In the genomic region with DNA sequence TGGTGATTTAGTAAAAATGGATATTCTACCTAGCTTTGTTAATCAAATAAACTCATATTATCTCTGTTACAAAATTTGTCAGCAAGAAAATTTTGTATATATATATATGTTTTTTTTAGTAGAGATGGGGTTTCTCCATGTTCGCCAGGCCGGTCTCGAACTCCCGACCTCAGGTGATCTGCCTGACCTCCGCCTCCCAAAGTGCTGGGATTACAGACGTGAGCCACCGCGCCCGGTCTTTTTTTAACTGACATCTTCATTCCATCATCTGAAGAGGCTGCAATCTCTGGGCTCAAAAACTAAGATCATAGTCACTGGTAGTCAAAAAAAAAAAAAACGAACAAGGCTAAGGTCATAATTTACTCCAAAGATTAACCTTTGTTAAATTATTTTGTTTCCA, we compare ENCODE assay signal across 11 cellular contexts. TPM values are rescaled to one million over a fixed set of nuclear protein-coding genes. Genes with fewer than 3 reads are reported as not detected.
DNase-seq lines count a peak whose midpoint lies in the region; ATAC-seq and TF ChIP-seq lines count a peak whose summit lies in the region.
"Had no signal": no experiment of that assay in that cellular context is flagged by ENCODE, and none has a peak within 500 bp of the region (broad histone marks: within the 10 kb centered on the region; RNA-seq: fewer than 3 reads in every experiment).

No MANE protein-coding gene starts in this region.

- POLR2A ChIA-PET in activated CD8-positive, alpha-beta T cell treated with anti-CD3 and anti-CD28 coated beads for 36 hours (lab: Charles Lee) = interaction anchor here (1.0 to 8.3 kb wide), 16 partner anchors 9 to 120 kb away, joined by 3 to 175 read pairs (median 6); partner anchors contain the start of genes CHKB, LMF2, NCAPH2 and SCO2

- H3K9me3 Mint-ChIP-seq in activated naive CD4-positive, alpha-beta T cell treated with anti-CD3 and anti-CD28 coated beads, Interleukin-2, amount 10 ng/mL, durations not matched to agents 7 days and 5 days = no peaks in the 10 kb centered on the region
- no peaks in the 10 kb centered on the region for H3K9me3 Mint-ChIP-seq in activated CD8-positive, alpha-beta T cell treated with anti-CD3 and anti-CD28 coated beads for 36 hours
- H3K9me3 Mint-ChIP-seq: neural crest cell had no signal

- ATAC-seq in activated CD8-positive, alpha-beta T cell treated with anti-CD3 and anti-CD28 coated beads for 36 hours = no peak
- no peak for ATAC-seq in right lobe of liver

- H3K36me3 Mint-ChIP-seq in activated naive CD4-positive, alpha-beta T cell treated with anti-CD3 and anti-CD28 coated beads, Interleukin-2, amount 10 ng/mL, durations not matched to agents 7 days and 5 days = peaks cover 2% of the 10 kb centered on the region
- H3K36me3 Mint-ChIP-seq in activated CD8-positive, alpha-beta T cell treated with anti-CD3 and anti-CD28 coated beads for 36 hours (ENCODE audit: low read depth) = peaks cover 2% of the 10 kb centered on the region

- H3K4me1 ChIP-seq in right lobe of liver (peaks cover 0 to 19% (median 9%) of the 10 kb centered on the region in 4 donors), transverse colon (peaks cover 26 to 56% (median 32%) of the 10 kb centered on the region in 4 donors), BE2C (no peaks in the 10 kb centered on the region)

- 80% methylated on average over 10 of the region's 10 CpGs for WGBS in right lobe of liver (ENCODE audit: insufficient coverage, low coverage, low lambda C conversion rate, missing lambda C conversion rate)
- 75 to 92% methylated on average over 10 of the region's 10 CpGs for WGBS in transverse colon (ENCODE audit: low coverage in 1 of 2), 2 donors

- H3K4me1 Mint-ChIP-seq in activated naive CD4-positive, alpha-beta T cell treated with anti-CD3 and anti-CD28 coated beads, Interleukin-2, amount 10 ng/mL, durations not matched to agents 7 days and 5 days = peaks cover 70% of the 10 kb centered on the region
- H3K4me1 Mint-ChIP-seq in activated CD8-positive, alpha-beta T cell treated with anti-CD3 and anti-CD28 coated beads for 36 hours (ENCODE audit: low read depth) = peaks cover 57% of the 10 kb centered on the region
- H3K4me1 Mint-ChIP-seq: neural crest cell had no signal

- H3K36me3 ChIP-seq in right lobe of liver = no peaks in the 10 kb centered on the region
- no peaks in the 10 kb centered on the region for H3K36me3 ChIP-seq in transverse colon
- H3K36me3 ChIP-seq in BE2C = no peaks in the 10 kb centered on the region
- H3K36me3 ChIP-seq: thoracic aorta had no signal

- in situ Hi-C loops in transverse colon (cut with MboI; ENCODE audit: low pct_ligation_motif_present in 1 of 4, low pct_unique_long_range_greater_than_20kb in 1 of 4, low sequenced_read_pairs in 3 of 4) = no loop called here

- CTCF ChIA-PET in activated naive CD4-positive, alpha-beta T cell treated with anti-CD3 and anti-CD28 coated beads, Interleukin-2, amount 10 ng/mL, durations not matched to agents 7 days and 5 days (lab: Charles Lee) = interaction anchor here (1.8 to 3.2 kb wide), 5 partner anchors 8 to 81 kb away, joined by 4 to 18 read pairs (median 7); partner anchors contain the start of gene SCO2
- CTCF ChIA-PET in activated CD8-positive, alpha-beta T cell treated with anti-CD3 and anti-CD28 coated beads for 36 hours (lab: Charles Lee) = interaction anchor here (0.6 to 4.7 kb wide), 5 partner anchors 8 to 81 kb away, joined by 3 to 65 read pairs (median 22); partner anchors contain the start of genes SCO2 and SYCE3

- H3K4me3 ChIP-seq in right lobe of liver (no peak overlapping the region), transverse colon (no peak overlapping the region), BE2C (ENCODE audit: low read depth, low read length) (no peak overlapping the region)
- H3K4me3 ChIP-seq: thoracic aorta had no signal

- TF ChIP-seq POLR2A in right lobe of liver (IDR thresholded peaks at IDR 0.05) (no peak), transverse colon (IDR thresholded peaks at IDR 0.05) (no peak)

- H3K9me3 ChIP-seq in right lobe of liver (no peaks in the 10 kb centered on the region), transverse colon (no peaks in the 10 kb centered on the region), BE2C (no peaks in the 10 kb centered on the region)
- H3K9me3 ChIP-seq: thoracic aorta had no signal

- TF ChIP-seq EP300 in transverse colon (IDR thresholded peaks at IDR 0.05; ENCODE audit: low read depth) = no peak

- intact Hi-C loops in activated CD8-positive, alpha-beta T cell treated with anti-CD3 and anti-CD28 coated beads for 36 hours (cut with micrococcal nuclease) = no loop called here
- intact Hi-C loops in right lobe of liver (cut with DNase I) = no loop called here
- intact Hi-C loops in transverse colon (cut with DNase I; ENCODE audit: low total_unique reads) = no loop called here
- intact Hi-C loops in posterior vena cava (cut with DNase I) = no loop called here

- no peak for DNase-seq in activated naive CD4-positive, alpha-beta T cell treated with anti-CD3 and anti-CD28 coated beads, Interleukin-2, amount 10 ng/mL, durations not matched to agents 7 days and 5 days
- no peak for DNase-seq in activated naive CD4-positive, alpha-beta T cell (lab: John Stamatoyannopoulos, UW)
- no peak for DNase-seq in activated CD8-positive, alpha-beta T cell treated with anti-CD3 and anti-CD28 coated beads for 36 hours
- DNase-seq in right lobe of liver = peak in 1 of 3 donors; percentile 51
- DNase-seq in transverse colon = no peak
- no peak for DNase-seq in BE2C
- DNase-seq in COLO668 (lab: John Stamatoyannopoulos, UW; ENCODE audit: unreplicated experiment) = no peak
- no peak for DNase-seq in posterior vena cava (ENCODE audit: low spot score)
- DNase-seq: NCI-H1436 treated with DMSO at 0.1 percent for 48 hours had no signal

- no peaks in the 10 kb centered on the region for H3K27me3 Mint-ChIP-seq in activated naive CD4-positive, alpha-beta T cell treated with anti-CD3 and anti-CD28 coated beads, Interleukin-2, amount 10 ng/mL, durations not matched to agents 7 days and 5 days
- no peaks in the 10 kb centered on the region for H3K27me3 Mint-ChIP-seq in activated CD8-positive, alpha-beta T cell treated with anti-CD3 and anti-CD28 coated beads for 36 hours

- peak overlapping the region; percentile 100 for H3K27ac Mint-ChIP-seq in activated naive CD4-positive, alpha-beta T cell treated with anti-CD3 and anti-CD28 coated beads, Interleukin-2, amount 10 ng/mL, durations not matched to agents 7 days and 5 days
- peak overlapping the region; percentile 94 for H3K27ac Mint-ChIP-seq in activated CD8-positive, alpha-beta T cell treated with anti-CD3 and anti-CD28 coated beads for 36 hours

- H3K27ac ChIP-seq in right lobe of liver (peak overlapping the region; percentile 89 to 97 (median 96)), transverse colon (peak overlapping the region; percentile 91 to 99 (median 95))

- no peak for TF ChIP-seq CTCF in activated CD8-positive, alpha-beta T cell treated with anti-CD3 and anti-CD28 coated beads for 36 hours (IDR thresholded peaks at IDR 0.05)
- TF ChIP-seq CTCF in right lobe of liver (IDR thresholded peaks at IDR 0.05) (no peak), transverse colon (IDR thresholded peaks at IDR 0.05) (no peak), BE2C (IDR thresholded peaks at IDR 0.05; ENCODE audit: low read depth, low read length) (no peak)

- H3K27me3 ChIP-seq in right lobe of liver (no peaks in the 10 kb centered on the region), transverse colon (no peaks in the 10 kb centered on the region), BE2C (no peaks in the 10 kb centered on the region)

- peak overlapping the region; percentile 21 for H3K4me3 Mint-ChIP-seq in activated naive CD4-positive, alpha-beta T cell treated with anti-CD3 and anti-CD28 coated beads, Interleukin-2, amount 10 ng/mL, durations not matched to agents 7 days and 5 days
- H3K4me3 Mint-ChIP-seq in activated CD8-positive, alpha-beta T cell treated with anti-CD3 and anti-CD28 coated beads for 36 hours = peak overlapping the region; percentile 15
- H3K4me3 Mint-ChIP-seq: neural crest cell had no signal

RNA-seq across cellular contexts. Expression of gene KLHDC7B, which starts 5.3 kb away (rescaled TPM):
- 1 to 10 TPM; 5.8 to 6.8 TPM for total RNA-seq in activated CD8-positive, alpha-beta T cell treated with anti-CD3 and anti-CD28 coated beads for 36 hours
- total RNA-seq in right lobe of liver (1 to 10 TPM in 2 of 6 experiments, under 1 TPM in 2, not detected in 2; 0.07 to 1.4 (median 0.62) TPM), transverse colon (1 to 10 TPM in 1 of 4 donors, under 1 TPM in 2, not detected in 1; 0.14 to 1.5 (median 0.32) TPM), posterior vena cava (under 1 TPM; 0.14 to 0.28 TPM)
- polyA plus RNA-seq in BE2C (2012; ENCODE audit: insufficient read depth, insufficient read length, low read depth) = 1.3 TPM
- total RNA-seq: thoracic aorta had no signal

RNA-seq across cellular contexts. Expression of gene TYMP, which starts 10.5 kb away (rescaled TPM):
- 10 to 100 TPM; 24.2 to 24.7 TPM for total RNA-seq in activated CD8-positive, alpha-beta T cell treated with anti-CD3 and anti-CD28 coated beads for 36 hours
- total RNA-seq in right lobe of liver (100 to 1,000 TPM in 3 of 6 experiments, 10 to 100 TPM in 3; 30.6 to 223 (median 88.2) TPM), transverse colon (10 to 100 TPM; 27.5 to 60.7 (median 32.2) TPM), posterior vena cava (10 to 100 TPM; 52.8 to 63.8 TPM)
- polyA plus RNA-seq in BE2C (2012; ENCODE audit: insufficient read depth, insufficient read length, low read depth) = 5.2 TPM

RNA-seq across cellular contexts. Expression of gene SCO2, which starts 15.0 kb away (rescaled TPM):
- total RNA-seq in activated CD8-positive, alpha-beta T cell treated with anti-CD3 and anti-CD28 coated beads for 36 hours = 1 to 10 TPM in 1 of 2 experiments, not detected in 1; 2.7 TPM
- total RNA-seq in right lobe of liver = 1 to 10 TPM in 3 of 6 experiments, under 1 TPM in 1, not detected in 2; 0.80 to 4.2 (median 2.5) TPM
- 10 to 100 TPM in 1 of 4 donors, 1 to 10 TPM in 2, not detected in 1; 5.1 to 63.6 (median 5.9) TPM for total RNA-seq in transverse colon
- polyA plus RNA-seq in BE2C (2012; ENCODE audit: insufficient read depth, insufficient read length, low read depth) = 8.2 TPM
- 1 to 10 TPM in 1 of 2 donors, not detected in 1; 2.6 TPM for total RNA-seq in posterior vena cava

RNA-seq across cellular contexts. Expression of gene SYCE3, which starts 22.4 kb away (rescaled TPM):
- not detected for total RNA-seq in activated CD8-positive, alpha-beta T cell treated with anti-CD3 and anti-CD28 coated beads for 36 hours
- total RNA-seq in right lobe of liver (1 to 10 TPM in 2 of 6 experiments, not detected in 4; 3.3 to 4.7 TPM), transverse colon (not detected), posterior vena cava (not detected)
- polyA plus RNA-seq in BE2C (2012; ENCODE audit: insufficient read depth, insufficient read length, low read depth) = not detected
- total RNA-seq: neural crest cell, thoracic aorta had no signal

RNA-seq across cellular contexts. Expression of gene NCAPH2, which starts 32.3 kb away (rescaled TPM):
- total RNA-seq in activated CD8-positive, alpha-beta T cell treated with anti-CD3 and anti-CD28 coated beads for 36 hours = 100 to 1,000 TPM; 121 to 126 TPM
- total RNA-seq in right lobe of liver = 10 to 100 TPM; 11.4 to 17.3 (median 13.9) TPM
- 10 to 100 TPM; 26.5 to 64.7 (median 41.6) TPM for total RNA-seq in transverse colon
- 201 TPM for polyA plus RNA-seq in BE2C (2012; ENCODE audit: insufficient read depth, insufficient read length, low read depth)
- total RNA-seq in posterior vena cava = 10 to 100 TPM; 32.1 to 32.7 TPM
